ENCODE assay signal across 8 cellular contexts in genomic region chr3:185282696-185283373, GRCh38. TPM values are rescaled to one million over a fixed set of nuclear protein-coding genes. Genes with fewer than 3 reads are reported as not detected.
DNase-seq lines count a peak whose midpoint lies in the region; ATAC-seq lines count a peak whose summit lies in the region.

No MANE protein-coding gene starts in this region.

- H3K36me3 Mint-ChIP-seq in activated CD4-positive, alpha-beta T cell treated with anti-CD3 and anti-CD28 coated beads, Interleukin-2, amount 10 ng/mL, durations not matched to agents 7 days and 5 days (ENCODE audit: low read depth) = peaks cover 7% of the 10 kb centered on the region

- H3K4me3 Mint-ChIP-seq in activated CD4-positive, alpha-beta T cell treated with anti-CD3 and anti-CD28 coated beads, Interleukin-2, amount 10 ng/mL, durations not matched to agents 7 days and 5 days = peak overlapping the region; percentile 93

- ATAC-seq in GM19043 (IDR thresholded peaks at IDR 0.05; ENCODE audit: low read depth, unreplicated experiment) (peak; percentile 99), HG03354 (IDR thresholded peaks at IDR 0.05; ENCODE audit: poor library complexity, severe bottlenecking, unreplicated experiment) (peak; percentile 100)

- H3K27me3 Mint-ChIP-seq in activated CD4-positive, alpha-beta T cell treated with anti-CD3 and anti-CD28 coated beads, Interleukin-2, amount 10 ng/mL, durations not matched to agents 7 days and 5 days = no peaks in the 10 kb centered on the region

- H3K27ac ChIP-seq in layer of hippocampus (ENCODE audit: low read depth, low read length) = peak overlapping the region; percentile 30

- POLR2A ChIA-PET in activated CD4-positive, alpha-beta T cell treated with anti-CD3 and anti-CD28 coated beads, Interleukin-2, amount 10 ng/mL, durations not matched to agents 7 days and 5 days (lab: Charles Lee) = no interaction called here

- no peaks in the 10 kb centered on the region for H3K27me3 ChIP-seq in layer of hippocampus (ENCODE audit: control insufficient read depth, insufficient read depth, low read length)

- DNase-seq in AG08395 (ENCODE audit: low spot score) (peak; percentile 98), NCI-H524 (lab: John Stamatoyannopoulos, UW) (peak; percentile 94 to 96), cortex of kidney (lab: John Stamatoyannopoulos, UW) (peak; percentile 78)
- DNase-seq in activated CD4-positive, alpha-beta T cell treated with anti-CD3 and anti-CD28 coated beads, Interleukin-2, amount 10 ng/mL, durations not matched to agents 7 days and 5 days = peak; percentile 96
- peak; percentile 76 to 88 for DNase-seq in stimulated activated CD4-positive, alpha-beta T cell treated with anti-CD3 and anti-CD28 coated beads, Interleukin-1b, Interleukin-23, amount 100 ng/mL, for 1 hour (ENCODE audit: low read depth in 2 of 2)

- peaks cover 7% of the 10 kb centered on the region for H3K9me3 Mint-ChIP-seq in activated CD4-positive, alpha-beta T cell treated with anti-CD3 and anti-CD28 coated beads, Interleukin-2, amount 10 ng/mL, durations not matched to agents 7 days and 5 days

- peaks cover 31% of the 10 kb centered on the region for H3K4me1 Mint-ChIP-seq in activated CD4-positive, alpha-beta T cell treated with anti-CD3 and anti-CD28 coated beads, Interleukin-2, amount 10 ng/mL, durations not matched to agents 7 days and 5 days

- H3K27ac Mint-ChIP-seq in activated CD4-positive, alpha-beta T cell treated with anti-CD3 and anti-CD28 coated beads, Interleukin-2, amount 10 ng/mL, durations not matched to agents 7 days and 5 days = peak overlapping the region; percentile 92

- CTCF ChIA-PET in activated CD4-positive, alpha-beta T cell treated with anti-CD3 and anti-CD28 coated beads, Interleukin-2, amount 10 ng/mL, durations not matched to agents 7 days and 5 days (lab: Charles Lee) = no interaction called here

RNA-seq across cellular contexts. Expression of gene EHHADH, which starts 29.0 kb away (rescaled TPM):
- total RNA-seq in activated CD4-positive, alpha-beta T cell treated with anti-CD3 and anti-CD28 coated beads, Interleukin-2, amount 10 ng/mL, durations not matched to agents 7 days and 5 days = 1 to 10 TPM; 2.0 to 2.2 TPM

Comparison
In these comparisons a context has a peak if more than half of its experiments do, and no peak if none do; other contexts are left out.
1. Peak in every context shown above with its lines: DNase-seq, ATAC-seq and H3K27ac ChIP-seq.